In genomic region chr1:162736633-162737067, GRCh38 we compare ENCODE assay signal across 1 cellular context.
A peak's percentile ranks its signal among the peaks of the same experiment; 100 is the strongest.
TF ChIP-seq lines count a peak whose summit lies in the region.

No MANE protein-coding gene starts in this region.

TF ChIP-seq in GM12878, 131 proteins besides CTCF, POLR2A, EP300 and RAD21 (continued from another document):
- TF ChIP-seq NFIC (IDR thresholded peaks at IDR 0.05; ENCODE audit: low read depth, low read length) (peak; percentile 57; the same call in 1 of the 2 replicates), MTA2 (IDR thresholded peaks at IDR 0.05; ENCODE audit: low read depth) (peak; percentile 61), RELB (IDR thresholded peaks at IDR 0.05; ENCODE audit: low read depth) (peak; percentile 74), ATF7 (IDR thresholded peaks at IDR 0.05; ENCODE audit: low read depth) (peak; percentile 56), IKZF1 (conservative IDR thresholded peaks at IDR 0.05) (peak; percentile 63), ATF2 (IDR thresholded peaks at IDR 0.05; ENCODE audit: low read length) (0 out of 2 replicates have a peak, but pooled peaks have one; percentile 40), RFX5 (IDR thresholded peaks at IDR 0.05; ENCODE audit: low read depth, low read length) (no peak), IRF4 (IDR thresholded peaks at IDR 0.05; ENCODE audit: low read depth, low read length) (peak; percentile 56), EZH2 (IDR thresholded peaks at IDR 0.05; ENCODE audit: borderline replicate concordance, control insufficient read depth, low read depth, low read length) (no peak), PBX3 (IDR thresholded peaks at IDR 0.05; ENCODE audit: insufficient replicate concordance, low read depth, low read length) (no peak), ZNF24 (IDR thresholded peaks at IDR 0.05) (peak; percentile 69), SPI1 (IDR thresholded peaks at IDR 0.05; ENCODE audit: borderline replicate concordance, insufficient read depth, low read depth, low read length) (peak; percentile 91), EED (IDR thresholded peaks at IDR 0.05; ENCODE audit: low read depth) (peak; percentile 67), HDGF (IDR thresholded peaks at IDR 0.05) (no peak), CREM (IDR thresholded peaks at IDR 0.05; ENCODE audit: low read depth) (peak; percentile 43; the same call in 1 of the 2 replicates), RUNX3 (IDR thresholded peaks at IDR 0.05; ENCODE audit: low read length) (peak; percentile 69), HSF1 (IDR thresholded peaks at IDR 0.05; ENCODE audit: low read depth, low read length) (no peak), CREB1 (IDR thresholded peaks at IDR 0.05; ENCODE audit: low read depth) (peak; percentile 50; the same call in 1 of the 2 replicates)
